In the genomic region with DNA sequence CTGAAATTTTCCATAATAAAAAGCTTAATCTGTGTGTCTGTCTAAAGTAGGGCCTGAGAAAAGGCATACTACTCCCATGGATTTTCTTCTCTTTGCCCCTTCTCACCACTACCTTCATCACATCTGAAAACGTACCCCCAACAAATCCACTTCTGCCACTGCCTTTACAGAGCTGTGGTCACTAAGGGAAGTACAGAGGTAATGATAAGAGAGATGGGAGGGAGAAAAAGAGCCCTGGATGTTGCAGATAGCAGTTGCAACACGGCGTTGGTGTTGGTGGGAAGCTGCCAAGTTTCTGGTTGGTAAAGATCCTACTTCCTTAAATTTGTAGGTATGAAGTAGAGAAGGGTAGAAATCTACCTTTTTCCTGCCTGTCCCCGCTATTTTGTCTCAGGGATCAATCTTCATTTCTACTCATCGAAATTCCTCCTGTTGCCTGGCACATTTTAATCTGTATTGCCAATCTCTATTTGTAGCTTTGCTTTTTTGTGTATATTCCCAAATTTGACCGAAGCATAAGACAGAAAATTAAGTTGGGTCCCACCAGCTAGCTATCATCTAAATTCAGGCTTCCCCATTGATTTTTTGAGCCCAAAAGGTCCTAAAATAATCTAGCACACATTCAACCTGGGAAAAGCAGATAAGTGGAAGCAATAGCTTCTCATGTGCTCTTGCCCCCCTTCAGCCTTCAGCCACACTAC, we compare ENCODE assay signal across 1 cellular context.
TF ChIP-seq lines count a peak whose summit lies in the region.

No MANE protein-coding gene starts in this region.

TF ChIP-seq in K562, 482 proteins besides CTCF, POLR2A, EP300 and RAD21 (continued from another document and continues in another):
- TF ChIP-seq ZBTB11 (CRISPR knock-in tag; IDR thresholded peaks at IDR 0.05) (peak in 1 of 3 experiments; percentile 48; a peak in 1 of 6 replicates), U2AF2 (optimal IDR thresholded peaks at IDR 0.05; ENCODE audit: low read depth, low read length) (no peak), ZNF780A (CRISPR knock-in tag; IDR thresholded peaks at IDR 0.05) (no peak), ZC3H8 (IDR thresholded peaks at IDR 0.05) (no peak; the same call in 1 of the 2 replicates), ZNF253 (CRISPR knock-in tag; conservative IDR thresholded peaks at IDR 0.05) (no peak), PURB (CRISPR knock-in tag; IDR thresholded peaks at IDR 0.05; ENCODE audit: low read depth) (no peak), FOXP4 (CRISPR knock-in tag; IDR thresholded peaks at IDR 0.05; ENCODE audit: borderline replicate concordance) (no peak), FOXK2 (conservative IDR thresholded peaks at IDR 0.05 in 1 of 2, IDR thresholded peaks at IDR 0.05 in 1 of 2; ENCODE audit: low read depth in 2 of 2) (peak in 1 of 2 experiments; percentile 22; a peak in 3 of 4 replicates), RBM14 (IDR thresholded peaks at IDR 0.05; ENCODE audit: borderline replicate concordance, insufficient read depth, low read depth, low read length) (no peak), CREB5 (CRISPR knock-in tag; IDR thresholded peaks at IDR 0.05) (no peak), TRIM24 (IDR thresholded peaks at IDR 0.05) (peak; percentile 95 to 96), FOXA3 (CRISPR knock-in tag; conservative IDR thresholded peaks at IDR 0.05 in 1 of 2, IDR thresholded peaks at IDR 0.05 in 1 of 2) (no peak), TEAD4 (IDR thresholded peaks at IDR 0.05; ENCODE audit: low read length) (peak; percentile 95), TEAD4 (CRISPR knock-in tag; IDR thresholded peaks at IDR 0.05; ENCODE audit: borderline replicate concordance) (no peak), CBX8 (IDR thresholded peaks at IDR 0.05; ENCODE audit: borderline replicate concordance, extremely low read depth, low read depth, low read length, poor library complexity, severe bottlenecking) (no peak), NFE2 (IDR thresholded peaks at IDR 0.05; ENCODE audit: low read depth) (peak; percentile 48), ZNF583 (CRISPR knock-in tag; IDR thresholded peaks at IDR 0.05) (no peak), NEUROD1 (IDR thresholded peaks at IDR 0.05; ENCODE audit: borderline replicate concordance, low read depth, low read length, partially characterized antibody) (peak; percentile 94), PHB (CRISPR knock-in tag; IDR thresholded peaks at IDR 0.05) (no peak), CBFA2T3 (IDR thresholded peaks at IDR 0.05) (peak; percentile 98), ZNF778 (CRISPR knock-in tag; IDR thresholded peaks at IDR 0.05) (no peak), HIVEP1 (CRISPR knock-in tag; IDR thresholded peaks at IDR 0.05) (no peak), TAF1 (IDR thresholded peaks at IDR 0.05; ENCODE audit: control insufficient read depth, extremely low read depth, insufficient read depth, low read length, severe bottlenecking) (no peak), ARNT (IDR thresholded peaks at IDR 0.05) (peak in 1 of 2 experiments; percentile 73; a peak in 3 of 4 replicates), NELFE (IDR thresholded peaks at IDR 0.05; ENCODE audit: insufficient read depth, insufficient read length) (no peak), CSDE1 (IDR thresholded peaks at IDR 0.05) (no peak), KLF6 (CRISPR knock-in tag; IDR thresholded peaks at IDR 0.05; ENCODE audit: borderline replicate concordance) (no peak), LARP7 (IDR thresholded peaks at IDR 0.05) (no peak), PREB (CRISPR knock-in tag; IDR thresholded peaks at IDR 0.05) (no peak), ZNF384 (IDR thresholded peaks at IDR 0.05; ENCODE audit: low read depth, low read length) (peak; percentile 18; the same call in 1 of the 2 replicates), MECOM (CRISPR knock-in tag; IDR thresholded peaks at IDR 0.05) (no peak), ZNF717 (CRISPR knock-in tag; IDR thresholded peaks at IDR 0.05) (no peak), PYGO2 (tag; IDR thresholded peaks at IDR 0.05) (peak; percentile 66; the same call in 1 of the 2 replicates), ZNF589 (CRISPR knock-in tag; IDR thresholded peaks at IDR 0.05; ENCODE audit: low read depth) (0 out of 2 replicates have a peak, but pooled peaks have one; percentile 57), FOXP1 (CRISPR knock-in tag; IDR thresholded peaks at IDR 0.05) (no peak), MTA3 (IDR thresholded peaks at IDR 0.05; ENCODE audit: borderline replicate concordance) (peak; percentile 86), POLR2B (IDR thresholded peaks at IDR 0.05; ENCODE audit: low read depth, partially characterized antibody) (no peak), ZNF197 (CRISPR knock-in tag; IDR thresholded peaks at IDR 0.05; ENCODE audit: low read depth) (no peak), GTF2F1 (IDR thresholded peaks at IDR 0.05; ENCODE audit: low read depth, low read length) (no peak), NFIC (IDR thresholded peaks at IDR 0.05) (peak; percentile 98), CTBP1 (IDR thresholded peaks at IDR 0.05; ENCODE audit: borderline replicate concordance) (peak; percentile 95), SNIP1 (IDR thresholded peaks at IDR 0.05; ENCODE audit: low read depth) (no peak), TBL1XR1 (IDR thresholded peaks at IDR 0.05; ENCODE audit: low read length in 2 of 2) (peak; percentile 44 to 90; a peak in 2 of 4 replicates)
- TF ChIP-seq, protein P1, sequence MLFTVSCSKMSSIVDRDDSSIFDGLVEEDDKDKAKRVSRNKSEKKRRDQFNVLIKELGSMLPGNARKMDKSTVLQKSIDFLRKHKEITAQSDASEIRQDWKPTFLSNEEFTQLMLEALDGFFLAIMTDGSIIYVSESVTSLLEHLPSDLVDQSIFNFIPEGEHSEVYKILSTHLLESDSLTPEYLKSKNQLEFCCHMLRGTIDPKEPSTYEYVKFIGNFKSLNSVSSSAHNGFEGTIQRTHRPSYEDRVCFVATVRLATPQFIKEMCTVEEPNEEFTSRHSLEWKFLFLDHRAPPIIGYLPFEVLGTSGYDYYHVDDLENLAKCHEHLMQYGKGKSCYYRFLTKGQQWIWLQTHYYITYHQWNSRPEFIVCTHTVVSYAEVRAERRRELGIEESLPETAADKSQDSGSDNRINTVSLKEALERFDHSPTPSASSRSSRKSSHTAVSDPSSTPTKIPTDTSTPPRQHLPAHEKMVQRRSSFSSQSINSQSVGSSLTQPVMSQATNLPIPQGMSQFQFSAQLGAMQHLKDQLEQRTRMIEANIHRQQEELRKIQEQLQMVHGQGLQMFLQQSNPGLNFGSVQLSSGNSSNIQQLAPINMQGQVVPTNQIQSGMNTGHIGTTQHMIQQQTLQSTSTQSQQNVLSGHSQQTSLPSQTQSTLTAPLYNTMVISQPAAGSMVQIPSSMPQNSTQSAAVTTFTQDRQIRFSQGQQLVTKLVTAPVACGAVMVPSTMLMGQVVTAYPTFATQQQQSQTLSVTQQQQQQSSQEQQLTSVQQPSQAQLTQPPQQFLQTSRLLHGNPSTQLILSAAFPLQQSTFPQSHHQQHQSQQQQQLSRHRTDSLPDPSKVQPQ (CRISPR knock-in tag; IDR thresholded peaks at IDR 0.05; ENCODE audit: borderline replicate concordance), result peak; percentile 74; the same call in 1 of the 2 replicates
- TF ChIP-seq, protein P2, sequence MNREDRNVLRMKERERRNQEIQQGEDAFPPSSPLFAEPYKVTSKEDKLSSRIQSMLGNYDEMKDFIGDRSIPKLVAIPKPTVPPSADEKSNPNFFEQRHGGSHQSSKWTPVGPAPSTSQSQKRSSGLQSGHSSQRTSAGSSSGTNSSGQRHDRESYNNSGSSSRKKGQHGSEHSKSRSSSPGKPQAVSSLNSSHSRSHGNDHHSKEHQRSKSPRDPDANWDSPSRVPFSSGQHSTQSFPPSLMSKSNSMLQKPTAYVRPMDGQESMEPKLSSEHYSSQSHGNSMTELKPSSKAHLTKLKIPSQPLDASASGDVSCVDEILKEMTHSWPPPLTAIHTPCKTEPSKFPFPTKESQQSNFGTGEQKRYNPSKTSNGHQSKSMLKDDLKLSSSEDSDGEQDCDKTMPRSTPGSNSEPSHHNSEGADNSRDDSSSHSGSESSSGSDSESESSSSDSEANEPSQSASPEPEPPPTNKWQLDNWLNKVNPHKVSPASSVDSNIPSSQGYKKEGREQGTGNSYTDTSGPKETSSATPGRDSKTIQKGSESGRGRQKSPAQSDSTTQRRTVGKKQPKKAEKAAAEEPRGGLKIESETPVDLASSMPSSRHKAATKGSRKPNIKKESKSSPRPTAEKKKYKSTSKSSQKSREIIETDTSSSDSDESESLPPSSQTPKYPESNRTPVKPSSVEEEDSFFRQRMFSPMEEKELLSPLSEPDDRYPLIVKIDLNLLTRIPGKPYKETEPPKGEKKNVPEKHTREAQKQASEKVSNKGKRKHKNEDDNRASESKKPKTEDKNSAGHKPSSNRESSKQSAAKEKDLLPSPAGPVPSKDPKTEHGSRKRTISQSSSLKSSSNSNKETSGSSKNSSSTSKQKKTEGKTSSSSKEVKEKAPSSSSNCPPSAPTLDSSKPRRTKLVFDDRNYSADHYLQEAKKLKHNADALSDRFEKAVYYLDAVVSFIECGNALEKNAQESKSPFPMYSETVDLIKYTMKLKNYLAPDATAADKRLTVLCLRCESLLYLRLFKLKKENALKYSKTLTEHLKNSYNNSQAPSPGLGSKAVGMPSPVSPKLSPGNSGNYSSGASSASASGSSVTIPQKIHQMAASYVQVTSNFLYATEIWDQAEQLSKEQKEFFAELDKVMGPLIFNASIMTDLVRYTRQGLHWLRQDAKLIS (CRISPR knock-in tag; IDR thresholded peaks at IDR 0.05), result no peak
- TF ChIP-seq, protein P3, sequence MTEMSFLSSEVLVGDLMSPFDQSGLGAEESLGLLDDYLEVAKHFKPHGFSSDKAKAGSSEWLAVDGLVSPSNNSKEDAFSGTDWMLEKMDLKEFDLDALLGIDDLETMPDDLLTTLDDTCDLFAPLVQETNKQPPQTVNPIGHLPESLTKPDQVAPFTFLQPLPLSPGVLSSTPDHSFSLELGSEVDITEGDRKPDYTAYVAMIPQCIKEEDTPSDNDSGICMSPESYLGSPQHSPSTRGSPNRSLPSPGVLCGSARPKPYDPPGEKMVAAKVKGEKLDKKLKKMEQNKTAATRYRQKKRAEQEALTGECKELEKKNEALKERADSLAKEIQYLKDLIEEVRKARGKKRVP (CRISPR knock-in tag; IDR thresholded peaks at IDR 0.05), result peak; percentile 48; the same call in 1 of the 2 replicates
- TF ChIP-seq, protein P4, sequence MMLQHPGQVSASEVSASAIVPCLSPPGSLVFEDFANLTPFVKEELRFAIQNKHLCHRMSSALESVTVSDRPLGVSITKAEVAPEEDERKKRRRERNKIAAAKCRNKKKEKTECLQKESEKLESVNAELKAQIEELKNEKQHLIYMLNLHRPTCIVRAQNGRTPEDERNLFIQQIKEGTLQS (IDR thresholded peaks at IDR 0.05), result peak; percentile 56
- TF ChIP-seq, protein P4 (CRISPR knock-in tag; conservative IDR thresholded peaks at IDR 0.05), result no peak
